ENCODE assay signal across 13 cellular contexts in the genomic region with DNA sequence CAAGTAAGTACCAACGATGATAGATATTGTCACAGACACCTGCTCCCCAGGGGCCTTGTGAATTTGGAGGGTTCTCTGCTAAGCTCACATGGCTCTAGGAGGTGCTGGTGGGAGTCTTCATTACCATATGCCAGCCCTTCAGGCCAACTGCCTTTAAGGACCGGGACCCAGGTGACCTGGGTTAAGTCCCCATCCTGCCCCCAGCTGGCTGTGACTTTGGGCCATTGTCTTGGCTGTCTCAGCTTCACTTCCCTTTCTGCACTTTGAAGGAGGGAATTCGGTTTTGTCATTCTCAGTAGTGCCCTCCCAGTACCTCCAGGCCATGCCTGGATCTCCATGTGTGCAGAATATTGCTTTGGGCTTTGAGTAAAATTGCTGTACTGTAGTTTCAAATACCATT.
DNase-seq lines count a peak whose midpoint lies in the region; ATAC-seq, FAIRE-seq and TF ChIP-seq lines count a peak whose summit lies in the region.
"Had no signal": no experiment of that assay in that cellular context is flagged by ENCODE, and none has a peak within 500 bp of the region (broad histone marks: within the 10 kb centered on the region; RNA-seq: fewer than 3 reads in every experiment).

No MANE protein-coding gene starts in this region.

- TF ChIP-seq CTCF in esophagus muscularis mucosa (IDR thresholded peaks at IDR 0.05): no peak

- H3K27ac Mint-ChIP-seq in CD4-positive, CD25-positive, alpha-beta regulatory T cell: peak overlapping the region; percentile 90 to 91 (median 91)
- peak overlapping the region; percentile 81 for H3K27ac Mint-ChIP-seq in activated T-helper 1 cell treated with anti-CD3 and anti-CD28 coated beads, Interleukin-12 subunit alpha, Interleukin-12 subunit beta, Interleukin-2, Interleukin-4 antibody, amounts not matched to agents 30 ng/mL and 10 ng/mL and 1 ng/mL, durations not matched to agents 14 hours and 24 hours and 36 hours
- H3K27ac Mint-ChIP-seq in naive thymus-derived CD8-positive, alpha-beta T cell: peak overlapping the region; percentile 90 to 98 (median 96)

- no peak for ATAC-seq in CD4-positive, CD25-positive, alpha-beta regulatory T cell (ENCODE audit: low read depth in 2 of 2)
- ATAC-seq in naive thymus-derived CD8-positive, alpha-beta T cell: no peak
- no peak for ATAC-seq in HG03175 (IDR thresholded peaks at IDR 0.05; ENCODE audit: unreplicated experiment)
- ATAC-seq: K562 had no signal

- intact Hi-C loops in activated T-helper 1 cell treated with anti-CD3 and anti-CD28 coated beads, Interleukin-12 subunit alpha, Interleukin-12 subunit beta, Interleukin-2, Interleukin-4 antibody, amounts not matched to agents 30 ng/mL and 10 ng/mL and 1 ng/mL, durations not matched to agents 14 hours and 24 hours and 36 hours (cut with micrococcal nuclease): loop anchor here (10.0 kb wide), 2 partner anchors 508 to 638 kb away; partner anchors contain the start of gene IFT122
- intact Hi-C loops in esophagus muscularis mucosa (cut with DNase I): no loop called here

- DNase-seq in CD4-positive, CD25-positive, alpha-beta regulatory T cell: no peak
- DNase-seq in GM12892 (ENCODE audit: insufficient read length) (no peak), SIG-M5 treated with dmso at 0.1 percent for 504 hours (lab: John Stamatoyannopoulos, UW; ENCODE audit: unreplicated experiment) (no peak), esophagus muscularis mucosa (ENCODE audit: extremely low spot score) (no peak)
- no peak for DNase-seq in activated T-helper 1 cell treated with anti-CD3 and anti-CD28 coated beads, Interleukin-12 subunit alpha, Interleukin-12 subunit beta, Interleukin-2, Interleukin-4 antibody, amounts not matched to agents 30 ng/mL and 10 ng/mL and 1 ng/mL, durations not matched to agents 14 hours and 24 hours and 36 hours (ENCODE audit: low spot score)
- DNase-seq in naive thymus-derived CD8-positive, alpha-beta T cell: no peak
- DNase-seq: activated gamma-delta T cell, DMS53, foreskin fibroblast, occipital lobe had no signal

- H3K27me3 Mint-ChIP-seq in CD4-positive, CD25-positive, alpha-beta regulatory T cell: no peaks in the 10 kb centered on the region
- H3K27me3 Mint-ChIP-seq in activated T-helper 1 cell treated with anti-CD3 and anti-CD28 coated beads, Interleukin-12 subunit alpha, Interleukin-12 subunit beta, Interleukin-2, Interleukin-4 antibody, amounts not matched to agents 30 ng/mL and 10 ng/mL and 1 ng/mL, durations not matched to agents 14 hours and 24 hours and 36 hours (ENCODE audit: insufficient read depth): no peaks in the 10 kb centered on the region
- H3K27me3 Mint-ChIP-seq in naive thymus-derived CD8-positive, alpha-beta T cell: no peaks in the 10 kb centered on the region

- no peaks in the 10 kb centered on the region for H3K9me3 Mint-ChIP-seq in CD4-positive, CD25-positive, alpha-beta regulatory T cell
- H3K9me3 Mint-ChIP-seq in activated T-helper 1 cell treated with anti-CD3 and anti-CD28 coated beads, Interleukin-12 subunit alpha, Interleukin-12 subunit beta, Interleukin-2, Interleukin-4 antibody, amounts not matched to agents 30 ng/mL and 10 ng/mL and 1 ng/mL, durations not matched to agents 14 hours and 24 hours and 36 hours: no peaks in the 10 kb centered on the region
- H3K9me3 Mint-ChIP-seq in naive thymus-derived CD8-positive, alpha-beta T cell: no peaks in the 10 kb centered on the region

- 72% methylated on average over 2 of the region's 3 CpGs for WGBS in esophagus muscularis mucosa

- no peak overlapping the region for H3K27ac ChIP-seq in CD4-positive, CD25-positive, alpha-beta regulatory T cell (ENCODE audit: insufficient read depth, low read length, poor library complexity, severe bottlenecking)
- no peak overlapping the region for H3K27ac ChIP-seq in esophagus muscularis mucosa (replicated peaks in 1 of 4)

- no peak for TF ChIP-seq EP300 in esophagus muscularis mucosa (IDR thresholded peaks at IDR 0.05)

- H3K36me3 ChIP-seq in CD4-positive, CD25-positive, alpha-beta regulatory T cell (ENCODE audit: control insufficient read depth, insufficient read depth, low read length): peaks cover 53% of the 10 kb centered on the region
- peaks cover 14 to 58% (median 44%) of the 10 kb centered on the region in 4 donors for H3K36me3 ChIP-seq in esophagus muscularis mucosa

- H3K4me3 Mint-ChIP-seq in CD4-positive, CD25-positive, alpha-beta regulatory T cell: peak overlapping the region in 1 of 4 donors; percentile 11
- H3K4me3 Mint-ChIP-seq in activated T-helper 1 cell treated with anti-CD3 and anti-CD28 coated beads, Interleukin-12 subunit alpha, Interleukin-12 subunit beta, Interleukin-2, Interleukin-4 antibody, amounts not matched to agents 30 ng/mL and 10 ng/mL and 1 ng/mL, durations not matched to agents 14 hours and 24 hours and 36 hours: no peak overlapping the region
- H3K4me3 Mint-ChIP-seq in naive thymus-derived CD8-positive, alpha-beta T cell: peak overlapping the region in 1 of 10 donors; percentile 18

- POLR2A ChIA-PET in naive thymus-derived CD8-positive, alpha-beta T cell (lab: Charles Lee): interaction anchor here (0.6 to 1.7 kb wide), 4 partner anchors 46 to 189 kb away, joined by 3 to 4 read pairs (median 4); no protein-coding TSS in a partner anchor

- H3K9me3 ChIP-seq in CD4-positive, CD25-positive, alpha-beta regulatory T cell (ENCODE audit: control insufficient read depth in 2 of 2, low read length in 2 of 2): no peaks in the 10 kb centered on the region
- H3K9me3 ChIP-seq in esophagus muscularis mucosa: no peaks in the 10 kb centered on the region

- peaks cover 41% of the 10 kb centered on the region for H3K36me3 Mint-ChIP-seq in CD4-positive, CD25-positive, alpha-beta regulatory T cell
- peaks cover 43% of the 10 kb centered on the region for H3K36me3 Mint-ChIP-seq in activated T-helper 1 cell treated with anti-CD3 and anti-CD28 coated beads, Interleukin-12 subunit alpha, Interleukin-12 subunit beta, Interleukin-2, Interleukin-4 antibody, amounts not matched to agents 30 ng/mL and 10 ng/mL and 1 ng/mL, durations not matched to agents 14 hours and 24 hours and 36 hours (ENCODE audit: low read depth)
- H3K36me3 Mint-ChIP-seq in naive thymus-derived CD8-positive, alpha-beta T cell: peaks cover 10 to 55% (median 21%) of the 10 kb centered on the region in 3 donors

- H3K4me1 ChIP-seq in CD4-positive, CD25-positive, alpha-beta regulatory T cell (ENCODE audit: control insufficient read depth, insufficient read depth, low read length, poor library complexity, severe bottlenecking): peaks cover 38% of the 10 kb centered on the region
- H3K4me1 ChIP-seq in esophagus muscularis mucosa: peaks cover 40 to 66% (median 59%) of the 10 kb centered on the region in 4 donors

- TF ChIP-seq POLR2A in GM12892 (IDR thresholded peaks at IDR 0.05; ENCODE audit: low read depth, low read length): no peak
- no peak for TF ChIP-seq POLR2A in esophagus muscularis mucosa (IDR thresholded peaks at IDR 0.05; ENCODE audit: low read depth)

- H3K4me3 ChIP-seq in CD4-positive, CD25-positive, alpha-beta regulatory T cell (ENCODE audit: low read depth, low read length): no peak overlapping the region
- no peak overlapping the region for H3K4me3 ChIP-seq in esophagus muscularis mucosa
- H3K4me3 ChIP-seq: K562 had no signal

- peaks cover 16 to 62% (median 44%) of the 10 kb centered on the region in 4 donors for H3K4me1 Mint-ChIP-seq in CD4-positive, CD25-positive, alpha-beta regulatory T cell
- peaks cover 58% of the 10 kb centered on the region for H3K4me1 Mint-ChIP-seq in activated T-helper 1 cell treated with anti-CD3 and anti-CD28 coated beads, Interleukin-12 subunit alpha, Interleukin-12 subunit beta, Interleukin-2, Interleukin-4 antibody, amounts not matched to agents 30 ng/mL and 10 ng/mL and 1 ng/mL, durations not matched to agents 14 hours and 24 hours and 36 hours (ENCODE audit: low read depth)
- peaks cover 25 to 62% (median 52%) of the 10 kb centered on the region in 4 donors for H3K4me1 Mint-ChIP-seq in naive thymus-derived CD8-positive, alpha-beta T cell

- peak; percentile 21 for FAIRE-seq in GM12892 (lab: Jason Lieb, UNC)
- FAIRE-seq: GM19239, K562 had no signal

- H3K27me3 ChIP-seq in CD4-positive, CD25-positive, alpha-beta regulatory T cell (ENCODE audit: control insufficient read depth, insufficient read depth, low read length): no peaks in the 10 kb centered on the region
- H3K27me3 ChIP-seq in esophagus muscularis mucosa: no peaks in the 10 kb centered on the region
